ENCODE assay signal across 8 cellular contexts in the genomic region with DNA sequence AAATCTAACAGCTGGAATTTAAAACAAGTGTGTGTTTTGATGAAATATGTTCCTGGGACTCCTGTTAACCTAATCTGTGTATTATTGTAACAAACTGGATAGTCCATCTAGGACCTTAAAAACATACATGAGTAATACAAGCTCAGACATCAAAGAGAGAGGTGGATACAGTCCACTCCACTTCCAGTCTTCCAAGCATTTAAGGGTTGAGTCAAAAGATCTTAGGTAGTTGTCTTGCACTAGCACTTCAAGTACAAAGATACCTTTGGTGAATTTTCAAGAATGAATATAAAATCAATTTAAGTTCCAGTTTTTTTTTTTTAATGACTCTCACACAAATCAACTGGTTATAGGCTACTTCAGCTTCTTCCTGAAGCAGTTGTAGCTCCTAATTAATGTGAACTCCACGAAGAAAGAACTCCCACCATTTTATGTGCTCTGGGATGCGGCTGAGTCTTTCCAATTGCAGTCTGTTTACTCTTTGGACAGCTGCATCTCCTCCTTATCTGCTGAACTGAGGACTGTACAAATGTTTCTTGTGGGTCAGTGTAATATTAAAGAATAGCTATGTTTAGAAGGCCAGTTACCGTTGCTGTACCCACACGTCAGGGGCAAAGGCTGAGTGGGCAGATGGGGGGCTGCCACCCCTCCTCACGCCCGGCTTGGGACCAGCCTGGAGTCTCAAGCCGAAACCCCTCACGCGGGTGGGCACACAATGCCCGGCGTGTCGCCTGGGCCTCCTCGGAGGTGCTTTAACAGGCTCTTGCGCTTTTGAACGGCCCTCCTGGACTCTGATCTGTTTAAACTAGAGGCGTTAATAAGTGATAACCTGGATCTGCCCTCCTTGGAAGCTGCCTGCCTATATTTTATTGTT. TPM values are rescaled to one million over a fixed set of nuclear protein-coding genes. Genes with fewer than 3 reads are reported as not detected.
DNase-seq lines count a peak whose midpoint lies in the region; ATAC-seq and TF ChIP-seq lines count a peak whose summit lies in the region.

No MANE protein-coding gene starts in this region.

- peak overlapping the region; percentile 70 for H3K27ac Mint-ChIP-seq in activated B cell treated with CpG ODN at 0.5 μM for 24 hours

- peak overlapping the region; percentile 61 for H3K4me3 Mint-ChIP-seq in activated B cell treated with CpG ODN at 0.5 μM for 24 hours

- no peak for ATAC-seq in activated B cell treated with CpG ODN at 0.5 μM for 24 hours (ENCODE audit: low read depth)
- ATAC-seq in lower lobe of right lung: no peak
- ATAC-seq in GM19455 (IDR thresholded peaks at IDR 0.05; ENCODE audit: unreplicated experiment): no peak
- ATAC-seq in GM21390 (IDR thresholded peaks at IDR 0.05; ENCODE audit: unreplicated experiment): no peak
- ATAC-seq in omental fat pad (ENCODE audit: low FRiP score): no peak

- no peaks in the 10 kb centered on the region for H3K36me3 Mint-ChIP-seq in activated B cell treated with CpG ODN at 0.5 μM for 24 hours (ENCODE audit: low read depth)

- H3K4me3 ChIP-seq in lower lobe of right lung: peak overlapping the region; percentile 38

- H3K27me3 Mint-ChIP-seq in activated B cell treated with CpG ODN at 0.5 μM for 24 hours: peaks cover 50% of the 10 kb centered on the region

- peak; percentile 55 for DNase-seq in DMS114 treated with DMSO at 0.1 percent for 48 hours (lab: John Stamatoyannopoulos, UW; ENCODE audit: unreplicated experiment)
- no peak for DNase-seq in activated B cell treated with CpG ODN at 0.5 μM for 24 hours
- DNase-seq in lower lobe of right lung: no peak
- no peak for DNase-seq in HEK293T (ENCODE audit: extremely low spot score)
- no peak for DNase-seq in omental fat pad (ENCODE audit: low spot score)

- CTCF ChIA-PET in activated B cell treated with CpG ODN at 0.5 μM for 24 hours (lab: Charles Lee) (interaction anchor here (0.6 to 1.2 kb wide), 4 partner anchors 25 to 195 kb away, joined by 3 to 6 read pairs (median 4); no protein-coding TSS in a partner anchor), HEK293T (lab: Yijun Ruan, JAX) (interaction anchor here (0.8 to 1.3 kb wide), 3 partner anchors 10 to 373 kb away, joined by 3 to 5 read pairs (median 4); no protein-coding TSS in a partner anchor)

- intact Hi-C loops in activated B cell treated with CpG ODN at 0.5 μM for 24 hours (cut with micrococcal nuclease) (loop anchor here (5.0 kb wide), 2 partner anchors 124 to 366 kb away; partner anchors contain the start of genes CCDC126 and KLHL7), lower lobe of right lung (cut with DNase I) (no loop called here)

- peaks cover 99% of the 10 kb centered on the region for H3K27me3 ChIP-seq in lower lobe of right lung (ENCODE audit: low read depth)

- POLR2A ChIA-PET in activated B cell treated with CpG ODN at 0.5 μM for 24 hours (lab: Charles Lee): interaction anchor here (0.6 to 1.3 kb wide), 4 partner anchors 58 to 908 kb away, joined by 3 to 4 read pairs (median 3); no protein-coding TSS in a partner anchor
- POLR2A ChIA-PET in HEK293T (lab: Yijun Ruan, JAX): interaction anchor here (0.6 to 3.3 kb wide), 7 partner anchors 10 to 124 kb away, joined by 3 to 31 read pairs (median 6); no protein-coding TSS in a partner anchor

- no peaks in the 10 kb centered on the region for H3K9me3 Mint-ChIP-seq in activated B cell treated with CpG ODN at 0.5 μM for 24 hours

- peaks cover 35% of the 10 kb centered on the region for H3K4me1 Mint-ChIP-seq in activated B cell treated with CpG ODN at 0.5 μM for 24 hours

- H3K36me3 ChIP-seq in KOPT-K1 (ENCODE audit: insufficient read depth, low read length) (no peaks in the 10 kb centered on the region), lower lobe of right lung (no peaks in the 10 kb centered on the region)

- no peak for TF ChIP-seq CTCF in activated B cell treated with CpG ODN at 0.5 μM for 24 hours (IDR thresholded peaks at IDR 0.05)
- no peak for TF ChIP-seq CTCF in lower lobe of right lung (IDR thresholded peaks at IDR 0.05)
- TF ChIP-seq CTCF in omental fat pad (IDR thresholded peaks at IDR 0.05): no peak

- H3K9me3 ChIP-seq in KOPT-K1 (ENCODE audit: insufficient read depth, low read length, poor library complexity, severe bottlenecking): no peaks in the 10 kb centered on the region
- H3K9me3 ChIP-seq in lower lobe of right lung: no peaks in the 10 kb centered on the region

- peak overlapping the region; percentile 37 for H3K27ac ChIP-seq in KOPT-K1 (ENCODE audit: low read depth, low read length, poor library complexity, severe bottlenecking)
- H3K27ac ChIP-seq in lower lobe of right lung: no peak overlapping the region

- H3K4me1 ChIP-seq in lower lobe of right lung: peaks cover 49% of the 10 kb centered on the region

TF ChIP-seq in HEK293T, 16 proteins besides CTCF, POLR2A, EP300 and RAD21:
- no peak for TF ChIP-seq LEF1 (IDR thresholded peaks at IDR 0.05; ENCODE audit: borderline replicate concordance)
- no peak for TF ChIP-seq L3MBTL2 (conservative IDR thresholded peaks at IDR 0.05)
- no peak for TF ChIP-seq NFRKB (IDR thresholded peaks at IDR 0.05)
- TF ChIP-seq TARDBP (IDR thresholded peaks at IDR 0.05): no peak
- TF ChIP-seq ARNT (IDR thresholded peaks at IDR 0.05): no peak
- TF ChIP-seq ELF4 (IDR thresholded peaks at IDR 0.05): no peak
- no peak for TF ChIP-seq SP1 (IDR thresholded peaks at IDR 0.05)
- no peak for TF ChIP-seq CTBP1 (IDR thresholded peaks at IDR 0.05; ENCODE audit: borderline replicate concordance)
- TF ChIP-seq SUZ12 (IDR thresholded peaks at IDR 0.05): no peak
- TF ChIP-seq BHLHE40 (IDR thresholded peaks at IDR 0.05; ENCODE audit: borderline replicate concordance): no peak
- TF ChIP-seq FOXA1 (IDR thresholded peaks at IDR 0.05): no peak
- TF ChIP-seq ZNF384 (IDR thresholded peaks at IDR 0.05): no peak
- no peak for TF ChIP-seq HDGF (IDR thresholded peaks at IDR 0.05; ENCODE audit: borderline replicate concordance)
- TF ChIP-seq PKNOX1 (IDR thresholded peaks at IDR 0.05): no peak
- no peak for TF ChIP-seq FOXM1 (IDR thresholded peaks at IDR 0.05; ENCODE audit: borderline replicate concordance)
- TF ChIP-seq FOXK2 (IDR thresholded peaks at IDR 0.05): no peak

RNA-seq across cellular contexts. Expression of gene IGF2BP3, which starts 2.9 kb away (rescaled TPM):
- total RNA-seq in activated B cell treated with CpG ODN at 0.5 μM for 24 hours (7.4 and 10.3 TPM in 2 replicates), lower lobe of right lung (2.0 TPM), omental fat pad (1 to 10 TPM in 2 of 4 donors, under 1 TPM in 2; 0.32 to 2.3 (median 1.4) TPM)

RNA-seq across cellular contexts. Expression of gene TRA2A, which starts 58.6 kb away (rescaled TPM):
- total RNA-seq in activated B cell treated with CpG ODN at 0.5 μM for 24 hours (123 and 144 TPM in 2 replicates), lower lobe of right lung (84.1 TPM), omental fat pad (10 to 100 TPM; 33.5 to 59.7 (median 40.7) TPM)
